In genomic region chr7:66181845-66182244, GRCh38 we compare ENCODE assay signal across 16 cellular contexts. TPM values are rescaled to one million over a fixed set of nuclear protein-coding genes. Genes with fewer than 3 reads are reported as not detected.
DNase-seq lines count a peak whose midpoint lies in the region; ATAC-seq and TF ChIP-seq lines count a peak whose summit lies in the region.
"Had no signal": no experiment of that assay in that cellular context is flagged by ENCODE, and none has a peak within 500 bp of the region (broad histone marks: within the 10 kb centered on the region; RNA-seq: fewer than 3 reads in every experiment).

No MANE protein-coding gene starts in this region.

- DNase-seq in IMR-90 (no peak), Panc1 (ENCODE audit: low read depth, low spot score) (no peak), trophoblast cell (peak; percentile 69 to 71), SK-N-SH (no peak), NCI-H524 (lab: John Stamatoyannopoulos, UW) (no peak)
- DNase-seq: C1 segment of cervical spinal cord; Calu3; CD4-positive, alpha-beta memory T cell; COR-L47; DMS53; DMS79 treated with DMSO at 0.1 percent for 48 hours; GF-D8; GM23248; H7; HCEC 1CT had no signal

- H3K9me2 ChIP-seq in SK-N-SH, result no peaks in the 10 kb centered on the region

- no peak overlapping the region for H4K12ac ChIP-seq in trophoblast cell (ENCODE audit: low read depth, low read length)

- no peak for TF ChIP-seq RAD21 in IMR-90 (IDR thresholded peaks at IDR 0.05; ENCODE audit: low read length)
- no peak for TF ChIP-seq RAD21 in SK-N-SH (IDR thresholded peaks at IDR 0.05; ENCODE audit: low read length)

- dilution Hi-C loops in IMR-90 (cut with HindIII; ENCODE audit: low sequenced_read_pairs, unreplicated experiment), result no loop called here

- TF ChIP-seq POLR2A in IMR-90 (IDR thresholded peaks at IDR 0.05; ENCODE audit: low read depth, low read length), result no peak

- H4K20me1 ChIP-seq in IMR-90 (ENCODE audit: insufficient read depth, low read length), result no peaks in the 10 kb centered on the region
- no peaks in the 10 kb centered on the region for H4K20me1 ChIP-seq in SK-N-SH (ENCODE audit: insufficient read depth)

- no peaks in the 10 kb centered on the region for H3F3A ChIP-seq in SK-N-SH (replicated peaks; ENCODE audit: insufficient read depth)

- H3K9me1 ChIP-seq in IMR-90 (ENCODE audit: insufficient read depth, low read length), result no peaks in the 10 kb centered on the region

- peak overlapping the region; percentile 65; the same call in 1 of the 2 replicates for H2AK5ac ChIP-seq in IMR-90 (ENCODE audit: low read depth, low read length)
- no peak overlapping the region for H2AK5ac ChIP-seq in trophoblast cell (ENCODE audit: low read length)

- no peak overlapping the region for H4K91ac ChIP-seq in IMR-90 (ENCODE audit: insufficient read depth, low read depth, low read length)
- H4K91ac ChIP-seq in trophoblast cell (ENCODE audit: low read depth, low read length), result no peak overlapping the region

- H3K36me3 ChIP-seq in IMR-90 (ENCODE audit: control insufficient read depth, insufficient read depth, low read length) (no peaks in the 10 kb centered on the region), Panc1 (ENCODE audit: control insufficient read depth, insufficient read depth, low read length) (no peaks in the 10 kb centered on the region), trophoblast cell (ENCODE audit: control insufficient read depth in 1 of 2, insufficient read depth in 2 of 2, low read length in 2 of 2) (no peaks in the 10 kb centered on the region), SK-N-SH (replicated peaks in 1 of 2; ENCODE audit: control insufficient read depth in 1 of 2, insufficient read depth in 2 of 2, low read length in 1 of 2) (no peaks in the 10 kb centered on the region)

- H4K8ac ChIP-seq in IMR-90 (ENCODE audit: low read depth in 2 of 2, low read length in 2 of 2) (no peak overlapping the region), trophoblast cell (ENCODE audit: low read depth, low read length) (no peak overlapping the region)

- H3K9ac ChIP-seq in IMR-90 (ENCODE audit: low read depth, low read length) (no peak overlapping the region), trophoblast cell (ENCODE audit: low read length) (no peak overlapping the region), SK-N-SH (no peak overlapping the region)
- H3K9ac ChIP-seq: GM23248 had no signal

- H2BK5ac ChIP-seq in IMR-90 (ENCODE audit: low read depth, low read length, poor library complexity, severe bottlenecking) (no peak overlapping the region), trophoblast cell (ENCODE audit: low read depth, low read length, poor library complexity) (no peak overlapping the region)

- BruUV-seq in IMR-90 (replicated peaks; lab: Mats Ljungman, UMichigan) (no TSS peak), Panc1 (replicated peaks; lab: Mats Ljungman, UMichigan) (no TSS peak)

- CTCF ChIA-PET in IMR-90 (lab: Yijun Ruan, JAX), result no interaction called here
- CTCF ChIA-PET in Panc1 (lab: Charles Lee), result interaction anchor here (0.7 kb wide), 1 partner anchor 115 kb away, joined by 12 read pairs; no protein-coding TSS in a partner anchor
- CTCF ChIA-PET in SK-N-SH (lab: Yijun Ruan, JAX), result no interaction called here

- in situ Hi-C loops in IMR-90 (cut with MboI; ENCODE audit: low sequenced_read_pairs), result no loop called here
- in situ Hi-C loops in Panc1 (cut with HindIII; ENCODE audit: low pct_unique_long_range_greater_than_20kb, low sequenced_read_pairs), result no loop called here

- H2BK20ac ChIP-seq in IMR-90 (ENCODE audit: low read depth, low read length), result peak overlapping the region; percentile 24; the same call in 1 of the 2 replicates

- no peak overlapping the region for H3K27ac ChIP-seq in IMR-90 (ENCODE audit: insufficient read depth, low read length)
- no peak overlapping the region for H3K27ac ChIP-seq in Panc1 (ENCODE audit: low read length)
- H3K27ac ChIP-seq in trophoblast cell (ENCODE audit: low read depth, low read length), result no peak overlapping the region
- H3K27ac ChIP-seq in SK-N-SH (ENCODE audit: low read depth in 2 of 2, low read length in 1 of 2), result no peak overlapping the region
- H3K27ac ChIP-seq: GM23248 had no signal

- H2BK12ac ChIP-seq in trophoblast cell (ENCODE audit: low read length), result no peak overlapping the region

- intact Hi-C loops in IMR-90 (cut with micrococcal nuclease), result no loop called here
- intact Hi-C loops in Panc1 (cut with micrococcal nuclease; ENCODE audit: unreplicated experiment), result no loop called here

- H3K4me3 ChIP-seq in IMR-90 (ENCODE audit: insufficient read depth, low read depth, low read length) (no peak overlapping the region), Panc1 (ENCODE audit: low read depth in 2 of 2, low read length in 2 of 2) (no peak overlapping the region), trophoblast cell (ENCODE audit: low read depth, low read length) (no peak overlapping the region), SK-N-SH (ENCODE audit: low read depth in 2 of 2, low read length in 1 of 2) (no peak overlapping the region)
- H3K4me3 ChIP-seq: GM23248 had no signal

- no peak overlapping the region for H4K5ac ChIP-seq in IMR-90 (ENCODE audit: low read depth, low read length)

- H2BK120ac ChIP-seq in IMR-90 (ENCODE audit: low read depth, low read length) (no peak overlapping the region), trophoblast cell (ENCODE audit: insufficient read depth, low read length, poor library complexity) (no peak overlapping the region)

- H2BK15ac ChIP-seq in IMR-90 (ENCODE audit: low read depth, low read length), result no peak overlapping the region

- ATAC-seq in IMR-90 (ENCODE audit: low read depth) (no peak), Panc1 (0 out of 2 replicates have a peak, but pooled peaks have one; percentile 37), GM18861 (IDR thresholded peaks at IDR 0.05; ENCODE audit: unreplicated experiment) (no peak)

- TF ChIP-seq EP300 in SK-N-SH (IDR thresholded peaks at IDR 0.05; ENCODE audit: borderline replicate concordance in 1 of 2, low read depth in 1 of 2, low read length in 1 of 2), result no peak

- no CpG with 5 or more reads among the region's 2 CpGs for WGBS in IMR-90 (ENCODE audit: extremely low coverage in 2 of 2, insufficient read length in 1 of 2), 2 experiments
- no CpG with 5 or more reads among the region's 2 CpGs for WGBS in trophoblast cell (ENCODE audit: extremely low coverage, insufficient coverage, insufficient read length)
- WGBS in SK-N-SH (ENCODE audit: low lambda C conversion rate), result 96% methylated on average over 2 of the region's 2 CpGs

- H3K79me2 ChIP-seq in trophoblast cell (ENCODE audit: control insufficient read depth, insufficient read depth, low read length, poor library complexity) (no peaks in the 10 kb centered on the region), SK-N-SH (ENCODE audit: insufficient read depth) (no peaks in the 10 kb centered on the region)

- H2AFZ ChIP-seq in IMR-90 (replicated peaks; ENCODE audit: low read length, poor library complexity), result no peak overlapping the region
- H2AFZ ChIP-seq in trophoblast cell (ENCODE audit: insufficient read depth, low read length, poor library complexity), result no peak overlapping the region
- H2AFZ ChIP-seq in SK-N-SH (ENCODE audit: low read depth), result no peak overlapping the region
- H2AFZ ChIP-seq: GM23248 had no signal

- H3K18ac ChIP-seq in IMR-90 (ENCODE audit: low read depth, low read length) (no peak overlapping the region), trophoblast cell (ENCODE audit: low read length) (no peak overlapping the region)

- no peak overlapping the region for H3K23ac ChIP-seq in IMR-90 (ENCODE audit: low read depth, low read length)
- no peak overlapping the region for H3K23ac ChIP-seq in trophoblast cell (ENCODE audit: low read length)

- H3K4me1 ChIP-seq in IMR-90 (ENCODE audit: control insufficient read depth, insufficient read depth, low read length), result peaks cover 10% of the 10 kb centered on the region
- H3K4me1 ChIP-seq in Panc1 (ENCODE audit: control insufficient read depth, insufficient read depth, low read length), result no peaks in the 10 kb centered on the region
- no peaks in the 10 kb centered on the region for H3K4me1 ChIP-seq in trophoblast cell (ENCODE audit: control insufficient read depth in 1 of 2, insufficient read depth in 2 of 2, low read length in 2 of 2)
- no peaks in the 10 kb centered on the region for H3K4me1 ChIP-seq in SK-N-SH (ENCODE audit: control insufficient read depth in 1 of 2, insufficient read depth in 2 of 2, low read depth in 1 of 2, low read length in 1 of 2)

- H3K4ac ChIP-seq in IMR-90 (ENCODE audit: low read depth, low read length) (peak overlapping the region; percentile 32; the same call in 1 of the 2 replicates), trophoblast cell (ENCODE audit: low read depth, low read length) (no peak overlapping the region)

- H2AK9ac ChIP-seq in IMR-90 (replicated peaks; ENCODE audit: low read depth, low read length, poor library complexity), result no peak overlapping the region

- no peaks in the 10 kb centered on the region for H3K79me1 ChIP-seq in IMR-90 (ENCODE audit: low read depth in 1 of 2, low read length in 2 of 2)
- H3K79me1 ChIP-seq in trophoblast cell (ENCODE audit: low read length), result no peaks in the 10 kb centered on the region

- POLR2A ChIA-PET in IMR-90 (lab: Charles Lee; ENCODE audit: unreplicated experiment), result no interaction called here
- POLR2A ChIA-PET in Panc1 (lab: Charles Lee), result interaction anchor here (0.7 kb wide), 1 partner anchor 20 kb away, joined by 5 read pairs; no protein-coding TSS in a partner anchor
- POLR2A ChIA-PET in SK-N-SH (lab: Yijun Ruan, JAX), result no interaction called here

- no peaks in the 10 kb centered on the region for H3K27me3 ChIP-seq in IMR-90 (ENCODE audit: control insufficient read depth, insufficient read depth, low read length)
- H3K27me3 ChIP-seq in Panc1 (ENCODE audit: control insufficient read depth, insufficient read depth, low read length), result no peaks in the 10 kb centered on the region
- no peaks in the 10 kb centered on the region for H3K27me3 ChIP-seq in trophoblast cell (ENCODE audit: insufficient read depth, low read length)
- no peaks in the 10 kb centered on the region for H3K27me3 ChIP-seq in SK-N-SH (ENCODE audit: insufficient read depth)

- peaks cover 2% of the 10 kb centered on the region; the same call in 1 of the 2 replicates for H3K9me3 ChIP-seq in IMR-90 (ENCODE audit: control insufficient read depth, insufficient read depth, low read length)
- H3K9me3 ChIP-seq in Panc1 (ENCODE audit: control insufficient read depth, insufficient read depth, low read depth, low read length), result no peaks in the 10 kb centered on the region
- peaks cover 7% of the 10 kb centered on the region for H3K9me3 ChIP-seq in trophoblast cell (ENCODE audit: insufficient read depth, low read depth, low read length)
- no peaks in the 10 kb centered on the region for H3K9me3 ChIP-seq in SK-N-SH

- no peak overlapping the region for H3K56ac ChIP-seq in IMR-90 (ENCODE audit: extremely low read depth, insufficient read depth, low read length)

- TF ChIP-seq CTCF in IMR-90 (conservative IDR thresholded peaks at IDR 0.05; ENCODE audit: low read depth, low read length), result no peak
- no peak for TF ChIP-seq CTCF in Panc1 (IDR thresholded peaks at IDR 0.05)
- TF ChIP-seq CTCF in SK-N-SH (IDR thresholded peaks at IDR 0.05), result no peak

- H3K4me2 ChIP-seq in IMR-90 (ENCODE audit: low read depth, low read length) (no peak overlapping the region), trophoblast cell (ENCODE audit: low read length) (no peak overlapping the region), SK-N-SH (no peak overlapping the region)

- H3K14ac ChIP-seq in IMR-90 (replicated peaks; ENCODE audit: low read depth, low read length) (0 out of 2 replicates have a peak overlapping the region, but pooled peaks have one; percentile 13), trophoblast cell (ENCODE audit: low read length) (no peak overlapping the region)

RNA-seq across cellular contexts. Expression of gene TPST1, which starts 23.3 kb away (rescaled TPM):
- total RNA-seq in IMR-90 (2012; rRNA removed) (49.7 and 58.6 TPM in 2 replicates), Panc1 (2021; ENCODE audit: unreplicated experiment) (29.0 TPM)
- polyA plus RNA-seq in IMR-90 (2012; rRNA removed) (35.2 and 37.7 TPM in 2 replicates), SK-N-SH (2012; rRNA removed) (36.4 and 46.4 TPM in 2 replicates)
- polyA plus RNA-seq in IMR-90 (2012; cell fraction: cytosol; rRNA removed), result 32.9 and 42.3 TPM in 2 replicates
- polyA plus RNA-seq in IMR-90 (2012; cell fraction: nucleus; rRNA removed; ENCODE audit: low replicate concordance), result 11.1 and 42.8 TPM in 2 replicates
- polyA plus RNA-seq in Panc1 (2012; ENCODE audit: insufficient read length), result 20.5 TPM
- 19.3 and 20.4 TPM in 2 replicates for polyA plus RNA-seq in trophoblast cell (2013)
- polyA plus RNA-seq in SK-N-SH (2012; cell fraction: cytosol; rRNA removed), result 45.8 and 45.9 TPM in 2 replicates
- polyA plus RNA-seq in SK-N-SH (2012; cell fraction: nucleus; rRNA removed), result 20.5 and 33.6 TPM in 2 replicates

Comparison
In these comparisons a context has a peak if more than half of its experiments do, and no peak if none do; other contexts are left out.
1. DNase-seq: peak in trophoblast cell (2 of 2); none in IMR-90 (single experiment), Panc1 (single experiment), SK-N-SH (single experiment) and NCI-H524 (0 of 2).